20 cellular contexts compared by ENCODE assay signal in genomic region chr2:216717907-216718615, GRCh38. TPM values are rescaled to one million over a fixed set of nuclear protein-coding genes. Genes with fewer than 3 reads are reported as not detected.
A peak's percentile ranks its signal among the peaks of the same experiment; 100 is the strongest.
DNase-seq lines count a peak whose midpoint lies in the region; ATAC-seq and TF ChIP-seq lines count a peak whose summit lies in the region.
"Had no signal": no experiment of that assay in that cellular context is flagged by ENCODE, and none has a peak within 500 bp of the region (broad histone marks: within the 10 kb centered on the region; RNA-seq: fewer than 3 reads in every experiment).

No MANE protein-coding gene starts in this region.

- peak; percentile 38 for DNase-seq in natural killer cell treated with Interleukin-12 subunit alpha and Interleukin-12 subunit beta and Interleukin-15 and Interleukin-18, amount 100 ng/mL, for 72 hours (ENCODE audit: low spot score)
- DNase-seq in natural killer cell, result no peak
- no peak for DNase-seq in esophagus squamous epithelium (lab: John Stamatoyannopoulos, UW)
- no peak for DNase-seq in neuronal stem cell (ENCODE audit: low spot score)
- no peak for DNase-seq in HAP-1 (ENCODE audit: low spot score in 2 of 2)
- no peak for DNase-seq in RPMI8226
- DNase-seq: Calu3, DND-41, HCEC 1CT, NCI-H1092, NCI-H1417 treated with DMSO at 0.1 percent for 48 hours, NCI-H1694 treated with DMSO at 0.1 percent for 48 hours, NCI-H2081, NCI-H2227 treated with DMSO at 0.1 percent for 48 hours, NCI-H69, SK-N-SH had no signal

- no peak overlapping the region for H2BK15ac ChIP-seq in neuronal stem cell (ENCODE audit: low read length)

- no peaks in the 10 kb centered on the region for H3K4me1 Mint-ChIP-seq in natural killer cell treated with Interleukin-12 subunit alpha and Interleukin-12 subunit beta and Interleukin-15 and Interleukin-18, amount 100 ng/mL, for 72 hours (ENCODE audit: low read depth in 2 of 2)
- no peaks in the 10 kb centered on the region for H3K4me1 Mint-ChIP-seq in natural killer cell
- H3K4me1 Mint-ChIP-seq: IgD-negative memory B cell had no signal

- no peak overlapping the region for H4K91ac ChIP-seq in neuronal stem cell (ENCODE audit: low read depth, low read length, poor library complexity)

- H3K27ac ChIP-seq in esophagus squamous epithelium (peak overlapping the region; percentile 71 to 74 (median 73)), neuronal stem cell (replicated peaks; ENCODE audit: low read length) (no peak overlapping the region)
- H3K27ac ChIP-seq: GM23248 had no signal

- no peaks in the 10 kb centered on the region for H3K9me3 Mint-ChIP-seq in natural killer cell treated with Interleukin-12 subunit alpha and Interleukin-12 subunit beta and Interleukin-15 and Interleukin-18, amount 100 ng/mL, for 72 hours
- no peaks in the 10 kb centered on the region for H3K9me3 Mint-ChIP-seq in natural killer cell
- H3K9me3 Mint-ChIP-seq: IgD-negative memory B cell had no signal

- H2BK5ac ChIP-seq in neuronal stem cell (ENCODE audit: low read length), result no peak overlapping the region

- no peak overlapping the region for H3K27ac Mint-ChIP-seq in natural killer cell treated with Interleukin-12 subunit alpha and Interleukin-12 subunit beta and Interleukin-15 and Interleukin-18, amount 100 ng/mL, for 72 hours
- H3K27ac Mint-ChIP-seq in natural killer cell, result no peak overlapping the region
- H3K27ac Mint-ChIP-seq: IgD-negative memory B cell had no signal

- in situ Hi-C loops in HAP-1 (cut with MboI; ENCODE audit: low sequenced_read_pairs), result no loop called here

- no peak overlapping the region for H3K4me3 Mint-ChIP-seq in natural killer cell treated with Interleukin-12 subunit alpha and Interleukin-12 subunit beta and Interleukin-15 and Interleukin-18, amount 100 ng/mL, for 72 hours
- H3K4me3 Mint-ChIP-seq in natural killer cell, result no peak overlapping the region
- H3K4me3 Mint-ChIP-seq: IgD-negative memory B cell had no signal

- H3K14ac ChIP-seq in neuronal stem cell (ENCODE audit: low read length), result no peak overlapping the region

- H3K4me3 ChIP-seq in esophagus squamous epithelium (no peak overlapping the region), neuronal stem cell (ENCODE audit: low read length in 2 of 2) (no peak overlapping the region), HAP-1 (no peak overlapping the region)
- H3K4me3 ChIP-seq: GM23248 had no signal

- H2BK12ac ChIP-seq in neuronal stem cell (ENCODE audit: low read length), result no peak overlapping the region

- H3K36me3 ChIP-seq in esophagus squamous epithelium, result no peaks in the 10 kb centered on the region
- H3K36me3 ChIP-seq in neuronal stem cell (replicated peaks in 1 of 2; ENCODE audit: control insufficient read depth in 2 of 2, insufficient read depth in 2 of 2, low read length in 2 of 2), result no peaks in the 10 kb centered on the region
- no peaks in the 10 kb centered on the region for H3K36me3 ChIP-seq in HAP-1 (replicated peaks)

- H3K9ac ChIP-seq in neuronal stem cell (ENCODE audit: low read depth, low read length, poor library complexity), result no peak overlapping the region
- H3K9ac ChIP-seq: GM23248, SK-N-SH had no signal

- no peak for TF ChIP-seq POLR2A in esophagus squamous epithelium (IDR thresholded peaks at IDR 0.05)

- H3K27me3 ChIP-seq in esophagus squamous epithelium (no peaks in the 10 kb centered on the region), neuronal stem cell (ENCODE audit: control insufficient read depth in 3 of 3, insufficient read depth in 3 of 3, low read depth in 1 of 3, low read length in 3 of 3) (no peaks in the 10 kb centered on the region), HAP-1 (ENCODE audit: low read depth) (no peaks in the 10 kb centered on the region)

- H3K4me1 ChIP-seq in esophagus squamous epithelium, result peaks cover 25 to 73% (median 53%) of the 10 kb centered on the region in 3 donors
- peaks cover 1 to 13% of the 10 kb centered on the region in 2 donors for H3K4me1 ChIP-seq in neuronal stem cell (ENCODE audit: control insufficient read depth in 2 of 2, insufficient read depth in 1 of 2, low read depth in 1 of 2, low read length in 2 of 2)
- H3K4me1 ChIP-seq in HAP-1, result no peaks in the 10 kb centered on the region

- H2AFZ ChIP-seq in neuronal stem cell (ENCODE audit: low read length), result no peak overlapping the region
- H2AFZ ChIP-seq: GM23248 had no signal

- H3K79me1 ChIP-seq in neuronal stem cell (ENCODE audit: low read depth, low read length), result no peaks in the 10 kb centered on the region

- H3K27me3 Mint-ChIP-seq in natural killer cell treated with Interleukin-12 subunit alpha and Interleukin-12 subunit beta and Interleukin-15 and Interleukin-18, amount 100 ng/mL, for 72 hours, result peaks cover 10 to 21% of the 10 kb centered on the region in 2 donors
- H3K27me3 Mint-ChIP-seq in natural killer cell (ENCODE audit: low read depth in 2 of 2), result peaks cover 14 to 27% of the 10 kb centered on the region in 2 donors

- TF ChIP-seq CTCF in natural killer cell (IDR thresholded peaks at IDR 0.05), result no peak
- no peak for TF ChIP-seq CTCF in esophagus squamous epithelium (IDR thresholded peaks at IDR 0.05)

- no peaks in the 10 kb centered on the region for H3K9me3 ChIP-seq in esophagus squamous epithelium
- no peaks in the 10 kb centered on the region for H3K9me3 ChIP-seq in neuronal stem cell (replicated peaks in 1 of 2; ENCODE audit: control insufficient read depth in 2 of 2, insufficient read depth in 1 of 2, low read depth in 1 of 2, low read length in 2 of 2)
- no peaks in the 10 kb centered on the region for H3K9me3 ChIP-seq in HAP-1
- H3K9me3 ChIP-seq: SK-N-SH had no signal

- no peak overlapping the region for H3K23ac ChIP-seq in neuronal stem cell (ENCODE audit: low read depth, low read length, poor library complexity)

- H3K36me3 Mint-ChIP-seq in natural killer cell treated with Interleukin-12 subunit alpha and Interleukin-12 subunit beta and Interleukin-15 and Interleukin-18, amount 100 ng/mL, for 72 hours, result no peaks in the 10 kb centered on the region
- H3K36me3 Mint-ChIP-seq in natural killer cell, result no peaks in the 10 kb centered on the region
- H3K36me3 Mint-ChIP-seq: IgD-negative memory B cell had no signal

- no peak overlapping the region for H3K4me2 ChIP-seq in neuronal stem cell (ENCODE audit: insufficient read depth, low read length, poor library complexity, severe bottlenecking)
- H3K4me2 ChIP-seq: SK-N-SH had no signal

- ATAC-seq in natural killer cell treated with Interleukin-12 subunit alpha and Interleukin-12 subunit beta and Interleukin-15 and Interleukin-18, amount 100 ng/mL, for 72 hours, result no peak
- no peak for ATAC-seq in natural killer cell
- ATAC-seq in GM19324 (IDR thresholded peaks at IDR 0.05; ENCODE audit: low FRiP score, unreplicated experiment), result no peak
- ATAC-seq: Panc1 had no signal

- no peak overlapping the region for H3K4ac ChIP-seq in neuronal stem cell (ENCODE audit: low read length)

- no peak overlapping the region for H2BK120ac ChIP-seq in neuronal stem cell (ENCODE audit: low read depth, low read length)

- no peak overlapping the region for H2AK5ac ChIP-seq in neuronal stem cell (ENCODE audit: low read depth, low read length)

- intact Hi-C loops in natural killer cell (cut with micrococcal nuclease), result no loop called here
- intact Hi-C loops in esophagus squamous epithelium (cut with DNase I), result no loop called here

- 34 to 65% methylated on average over 2 of the region's 8 CpGs for WGBS in esophagus squamous epithelium, 2 donors
- no CpG with 5 or more reads among the region's 8 CpGs for WGBS in neuronal stem cell (ENCODE audit: extremely low coverage in 2 of 2, insufficient read length in 2 of 2, insufficient replicate concordance in 1 of 2), 2 donors

- peak overlapping the region; percentile 16 for H3K18ac ChIP-seq in neuronal stem cell (ENCODE audit: low read length)

- H4K8ac ChIP-seq in neuronal stem cell (ENCODE audit: low read depth, low read length), result no peak overlapping the region

RNA-seq across cellular contexts. Expression of gene IGFBP5, which starts 22.7 kb away (rescaled TPM):
- under 1 TPM in 1 of 2 donors, not detected in 1; 0.08 TPM for total RNA-seq in natural killer cell treated with Interleukin-12 subunit alpha and Interleukin-12 subunit beta and Interleukin-15 and Interleukin-18, amount 100 ng/mL, for 72 hours
- not detected for total RNA-seq in natural killer cell
- 100 to 1,000 TPM in 2 of 4 donors, 10 to 100 TPM in 2; 26.9 to 899 (median 95.4) TPM for total RNA-seq in esophagus squamous epithelium
- polyA plus RNA-seq in neuronal stem cell (2013, experiment 1 of 2), result 280 TPM
- polyA plus RNA-seq in neuronal stem cell (2013, experiment 2 of 2), result 290 TPM
- polyA plus RNA-seq: IgD-negative memory B cell had no signal

Comparison
In these comparisons a context has a peak if more than half of its experiments do, and no peak if none do; other contexts are left out.
1. RNA of gene IGFBP5, which starts 22.7 kb away (total RNA-seq): 26.9 to 899 TPM in esophagus squamous epithelium; 0.08 TPM in natural killer cell treated with Interleukin-12 subunit alpha and Interleukin-12 subunit beta and Interleukin-15 and Interleukin-18, amount 100 ng/mL, for 72 hours and not detected in natural killer cell; every median in the first group is over 10 times any median in the second.